9 cellular contexts compared by ENCODE assay signal in the genomic region with DNA sequence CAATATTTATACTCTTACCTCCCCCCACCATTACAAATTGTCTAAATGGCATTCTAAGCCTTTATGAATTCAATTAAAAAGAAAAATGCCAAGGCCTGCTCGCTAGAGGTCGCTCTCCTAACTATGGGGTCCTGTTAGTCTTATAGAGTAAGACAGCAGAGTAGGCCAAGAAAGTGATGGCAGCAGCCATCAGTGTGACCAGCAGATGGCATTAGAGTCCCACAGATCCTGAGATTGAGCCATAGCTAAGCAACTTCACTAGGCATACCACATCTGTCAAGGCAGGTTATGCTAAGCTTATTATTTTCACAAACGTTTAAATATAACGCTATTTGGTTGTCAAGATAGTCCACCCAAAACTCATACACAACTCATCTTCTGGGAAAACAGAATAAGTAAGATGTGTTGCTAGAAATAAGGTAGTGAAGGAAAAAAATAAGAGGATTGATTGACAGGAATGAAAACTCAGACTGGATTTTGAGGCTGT. TPM values are rescaled to one million over a fixed set of nuclear protein-coding genes. Genes with fewer than 3 reads are reported as not detected.
DNase-seq lines count a peak whose midpoint lies in the region; ATAC-seq and TF ChIP-seq lines count a peak whose summit lies in the region.
"Had no signal": no experiment of that assay in that cellular context is flagged by ENCODE, and none has a peak within 500 bp of the region (broad histone marks: within the 10 kb centered on the region; RNA-seq: fewer than 3 reads in every experiment).

No MANE protein-coding gene starts in this region.

- no peaks in the 10 kb centered on the region for H3K27me3 Mint-ChIP-seq in CD4-positive, alpha-beta T cell
- no peaks in the 10 kb centered on the region for H3K27me3 Mint-ChIP-seq in central memory CD8-positive, alpha-beta T cell

- no peaks in the 10 kb centered on the region for H3K36me3 Mint-ChIP-seq in CD4-positive, alpha-beta T cell (ENCODE audit: low read depth)
- no peaks in the 10 kb centered on the region for H3K36me3 Mint-ChIP-seq in central memory CD8-positive, alpha-beta T cell (ENCODE audit: insufficient read depth)

- H3K27me3 ChIP-seq in CD4-positive, alpha-beta T cell (ENCODE audit: control insufficient read depth, insufficient read depth, low read length): no peaks in the 10 kb centered on the region

- H3K27ac ChIP-seq in CD4-positive, alpha-beta T cell (ENCODE audit: low read depth, low read length): no peak overlapping the region

- ATAC-seq in CD4-positive, alpha-beta T cell (ENCODE audit: poor library complexity): peak; percentile 100
- ATAC-seq in GM19395 (IDR thresholded peaks at IDR 0.05; ENCODE audit: unreplicated experiment) (peak; percentile 100), HG03442 (IDR thresholded peaks at IDR 0.05; ENCODE audit: unreplicated experiment) (peak; percentile 100)
- ATAC-seq in central memory CD8-positive, alpha-beta T cell (replicated peaks; ENCODE audit: extremely low read depth, poor library complexity, severe bottlenecking): peak; percentile 100

- no peak overlapping the region for H3K4me3 Mint-ChIP-seq in CD4-positive, alpha-beta T cell
- no peak overlapping the region for H3K4me3 Mint-ChIP-seq in central memory CD8-positive, alpha-beta T cell
- H3K4me3 Mint-ChIP-seq: T-helper 1 cell treated with Interleukin-12 subunit alpha and Interleukin-12 subunit beta and Interleukin-4 antibody, amounts not matched to agents 30 μg/mL and 1 μg/mL, for 36 hours had no signal

- TF ChIP-seq CTCF in CD4-positive, alpha-beta T cell (IDR thresholded peaks at IDR 0.05): peak; percentile 100

- no peaks in the 10 kb centered on the region for H3K9me3 ChIP-seq in CD4-positive, alpha-beta T cell (ENCODE audit: control insufficient read depth, low read length)

- H3K4me1 Mint-ChIP-seq in CD4-positive, alpha-beta T cell (ENCODE audit: low read depth): no peaks in the 10 kb centered on the region
- H3K4me1 Mint-ChIP-seq in central memory CD8-positive, alpha-beta T cell: no peaks in the 10 kb centered on the region

- POLR2A ChIA-PET in CD4-positive, alpha-beta T cell (lab: Charles Lee): interaction anchor here (0.8 to 1.6 kb wide), 4 partner anchors 96 to 133 kb away, joined by 3 to 18 read pairs (median 3); no protein-coding TSS in a partner anchor

- intact Hi-C loops in CD4-positive, alpha-beta T cell (cut with DNase I, micrococcal nuclease): loop anchor here (1.0 to 10.0 kb wide), 10 partner anchors 57 to 519 kb away; a partner anchor contains a TSS

- DNase-seq in CD4-positive, alpha-beta T cell: peak; percentile 73 to 87 (median 80)
- peak; percentile 90 for DNase-seq in NCI-H460 (ENCODE audit: extremely low read depth, low read depth)
- DNase-seq in activated CD4-positive, CD25-positive, alpha-beta regulatory T cell treated with anti-CD3 and anti-CD28 coated beads, Interleukin-2, amount 50 U/mL, for 16 hours (ENCODE audit: low read depth, low spot score): peak; percentile 85
- peak; percentile 78 to 87 for DNase-seq in central memory CD8-positive, alpha-beta T cell (ENCODE audit: low spot score in 2 of 2)
- peak; percentile 96 for DNase-seq in kidney glomerular epithelial cell (lab: John Stamatoyannopoulos, UW)
- peak; percentile 80 to 87 for DNase-seq in stimulated activated CD4-positive, alpha-beta T cell treated with anti-CD3 and anti-CD28 coated beads, Interleukin-2, amount 100 ng/mL, for 48 hours

- H3K9me3 Mint-ChIP-seq in CD4-positive, alpha-beta T cell: no peaks in the 10 kb centered on the region
- no peaks in the 10 kb centered on the region for H3K9me3 Mint-ChIP-seq in central memory CD8-positive, alpha-beta T cell
- H3K9me3 Mint-ChIP-seq: T-helper 1 cell treated with Interleukin-12 subunit alpha and Interleukin-12 subunit beta and Interleukin-4 antibody, amounts not matched to agents 30 μg/mL and 1 μg/mL, for 36 hours had no signal

- CTCF ChIA-PET in CD4-positive, alpha-beta T cell (lab: Charles Lee): interaction anchor here (0.6 to 5.8 kb wide), 27 partner anchors 9 to 399 kb away, joined by 3 to 99 read pairs (median 4); a partner anchor contains a TSS

- no peak overlapping the region for H3K27ac Mint-ChIP-seq in CD4-positive, alpha-beta T cell
- H3K27ac Mint-ChIP-seq in central memory CD8-positive, alpha-beta T cell (ENCODE audit: low read depth): no peak overlapping the region
- H3K27ac Mint-ChIP-seq: T-helper 1 cell treated with Interleukin-12 subunit alpha and Interleukin-12 subunit beta and Interleukin-4 antibody, amounts not matched to agents 30 μg/mL and 1 μg/mL, for 36 hours had no signal

RNA-seq across cellular contexts. Expression of a gene that starts 57.6 kb away (rescaled TPM):
- 10 to 100 TPM; 82.6 to 83.8 TPM for total RNA-seq in CD4-positive, alpha-beta T cell
- 21.2 and 23.4 TPM in 2 replicates for total RNA-seq in NCI-H460 (2014; rRNA removed; shearing (Covaris generic))
- 10.9 and 14.1 TPM in 2 replicates for polyA plus RNA-seq in NCI-H460 (2014; cell fraction: nucleus; rRNA removed)
